8 cellular contexts compared by ENCODE assay signal in genomic region chr15:45457641-45458539, GRCh38.
A peak's percentile ranks its signal among the peaks of the same experiment; 100 is the strongest.
DNase-seq lines count a peak whose midpoint lies in the region; FAIRE-seq and TF ChIP-seq lines count a peak whose summit lies in the region.

No MANE protein-coding gene starts in this region.

- H3K27ac Mint-ChIP-seq in progenitor cell of endocrine pancreas = peak overlapping the region; percentile 91

- H3K36me3 Mint-ChIP-seq in progenitor cell of endocrine pancreas (ENCODE audit: insufficient read depth) = no peaks in the 10 kb centered on the region

- H3K9me3 Mint-ChIP-seq in progenitor cell of endocrine pancreas (ENCODE audit: low read depth) = no peaks in the 10 kb centered on the region

- TF ChIP-seq CTCF in HFF-Myc (IDR thresholded peaks at IDR 0.05; ENCODE audit: low read depth, low read length, missing control alignments) (peak; percentile 51), progenitor cell of endocrine pancreas (IDR thresholded peaks at IDR 0.05; ENCODE audit: unreplicated experiment) (peak; percentile 65)

- no peak for FAIRE-seq in urothelium cell line (lab: Jason Lieb, UNC)

- peak overlapping the region; percentile 66 for H3K4me3 Mint-ChIP-seq in progenitor cell of endocrine pancreas (ENCODE audit: low read depth)

- intact Hi-C loops in cardiac septum (cut with DNase I) = loop anchor here (1.0 to 2.0 kb wide), 4 partner anchors 28 to 293 kb away; partner anchors contain the start of gene SLC30A4

- H3K4me3 ChIP-seq in HFF-Myc (replicated peaks; ENCODE audit: low read depth, low read length) = peak overlapping the region; percentile 37

- no peaks in the 10 kb centered on the region for H3K27me3 Mint-ChIP-seq in progenitor cell of endocrine pancreas

- peak; percentile 91 for DNase-seq in ELR (ENCODE audit: low read depth)
- peak; percentile 71 for DNase-seq in HFF-Myc (ENCODE audit: extremely low read depth, low read depth)
- peak; percentile 97 for DNase-seq in NAMALWA (ENCODE audit: low spot score)
- peak; percentile 60 for DNase-seq in SKM-1 treated with dmso at 0.1 percent for 144 hours (lab: John Stamatoyannopoulos, UW; ENCODE audit: unreplicated experiment)
- DNase-seq in activated naive CD8-positive, alpha-beta T cell treated with anti-CD3 and anti-CD28 coated beads, Interleukin-2, amount 50 U/mL, for 16 hours (ENCODE audit: low read depth, low spot score) = peak; percentile 58
- DNase-seq in cardiac septum (ENCODE audit: low spot score) = peak; percentile 81
- DNase-seq in progenitor cell of endocrine pancreas (ENCODE audit: low spot score, unreplicated experiment) = peak; percentile 77
- DNase-seq in urothelium cell line (ENCODE audit: low spot score) = peak; percentile 60

- H3K4me1 Mint-ChIP-seq in progenitor cell of endocrine pancreas (ENCODE audit: low read depth) = peaks cover 7% of the 10 kb centered on the region

Comparison
In these comparisons a context has a peak if more than half of its experiments do, and no peak if none do; other contexts are left out.
1. Peak in every context shown above with its lines: DNase-seq and H3K4me3 ChIP-seq.